Comparison of ENCODE assay signal across 22 cellular contexts in the genomic region with DNA sequence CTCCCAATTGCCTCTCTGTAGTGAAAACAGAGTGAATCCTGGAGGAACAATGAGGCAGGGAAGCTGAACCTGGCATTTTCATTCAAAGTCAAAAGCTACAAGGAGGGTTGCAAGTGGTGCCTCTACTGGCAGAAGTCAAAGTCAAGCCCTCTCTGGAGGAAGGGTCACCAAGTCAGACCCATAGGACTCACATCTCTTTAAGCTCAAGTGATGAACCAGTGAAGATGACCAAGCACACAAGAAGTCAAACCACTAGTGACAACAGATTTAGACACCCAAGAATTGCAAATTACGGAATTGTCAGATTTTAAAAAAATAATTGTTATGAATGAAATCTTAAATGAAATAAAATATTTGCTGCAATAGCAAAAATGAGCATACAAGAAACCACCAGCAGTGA.
DNase-seq lines count a peak whose midpoint lies in the region; ATAC-seq and FAIRE-seq lines count a peak whose summit lies in the region.
"Had no signal": no experiment of that assay in that cellular context is flagged by ENCODE, and none has a peak within 500 bp of the region (broad histone marks: within the 10 kb centered on the region; RNA-seq: fewer than 3 reads in every experiment).

No MANE protein-coding gene starts in this region.

- FAIRE-seq in RCC 7860 (lab: Jason Lieb, UNC): no peak

- ATAC-seq in GM19324 (IDR thresholded peaks at IDR 0.05; ENCODE audit: low FRiP score, unreplicated experiment) (peak; percentile 14), HG02970 (IDR thresholded peaks at IDR 0.05; ENCODE audit: low FRiP score, unreplicated experiment) (peak; percentile 22)
- ATAC-seq: right lobe of liver had no signal

- no peak overlapping the region for H3K27ac ChIP-seq in substantia nigra (ENCODE audit: low read depth, low read length, poor library complexity, severe bottlenecking)
- H3K27ac ChIP-seq: colonic mucosa, right lobe of liver, SJSA1, tibial artery had no signal

- DNase-seq in RCC 7860 (ENCODE audit: low spot score): peak; percentile 52
- DNase-seq in NCI-H524 (lab: John Stamatoyannopoulos, UW): no peak
- DNase-seq in EL: no peak
- no peak for DNase-seq in substantia nigra (lab: John Stamatoyannopoulos, UW)
- no peak for DNase-seq in GDM1 (lab: John Stamatoyannopoulos, UW)
- DNase-seq: activated CD4-positive, CD25-positive, alpha-beta regulatory T cell; activated CD8-positive, alpha-beta memory T cell treated with anti-CD3 and anti-CD28 coated beads for 24 hours; activated naive CD8-positive, alpha-beta T cell treated with anti-CD3 and anti-CD28 coated beads, Interleukin-2, amount 10 ng/mL, durations not matched to agents 7 days and 5 days; colonic mucosa; DMS 273 treated with DMSO at 0.1 percent for 48 hours; islet precursor cell; MV-4-11; naive B cell; NCI-H510A treated with DMSO at 0.1 percent for 48 hours; right lobe of liver; stimulated activated naive CD4-positive, alpha-beta T cell; tibial artery had no signal

- H3K4me3 ChIP-seq in GM08714 (ENCODE audit: low read length): peak overlapping the region; percentile 57; the same call in 1 of the 2 replicates
- H3K4me3 ChIP-seq: colonic mucosa, lung, right lobe of liver, SJSA1, tibial artery had no signal
